Comparison of ENCODE assay signal across 25 cellular contexts in the genomic region with DNA sequence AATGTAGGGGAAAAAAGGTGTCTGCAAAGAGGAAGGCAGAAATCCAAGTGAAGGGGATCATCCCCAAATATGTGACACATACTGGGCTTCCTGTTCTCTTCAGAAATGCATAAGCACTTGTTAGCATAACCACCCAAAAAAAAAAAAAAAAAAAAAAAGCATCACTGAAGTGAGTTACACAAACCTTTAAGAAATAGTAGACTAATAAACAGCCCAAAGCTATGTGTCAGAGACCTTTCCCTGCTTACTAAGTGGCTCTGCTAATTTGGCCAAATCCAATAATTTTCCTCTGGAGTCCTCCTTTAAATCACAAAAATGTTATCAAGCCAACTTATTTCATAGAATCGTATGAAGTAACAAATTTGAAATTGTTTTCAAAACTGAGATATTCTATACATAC. TPM values are rescaled to one million over a fixed set of nuclear protein-coding genes. Genes with fewer than 3 reads are reported as not detected.
DNase-seq lines count a peak whose midpoint lies in the region; ATAC-seq, FAIRE-seq and TF ChIP-seq lines count a peak whose summit lies in the region.
"Had no signal": no experiment of that assay in that cellular context is flagged by ENCODE, and none has a peak within 500 bp of the region (broad histone marks: within the 10 kb centered on the region; RNA-seq: fewer than 3 reads in every experiment).

No MANE protein-coding gene starts in this region.

- peaks cover 34% of the 10 kb centered on the region for H3K4me1 Mint-ChIP-seq in GM23338
- H3K4me1 Mint-ChIP-seq: CD4-positive, alpha-beta memory T cell; T-helper 17 cell had no signal

- no peak overlapping the region for H2AK5ac ChIP-seq in IMR-90 (ENCODE audit: low read depth, low read length)

- H4K91ac ChIP-seq in IMR-90 (ENCODE audit: insufficient read depth, low read depth, low read length), result no peak overlapping the region

- peaks cover 26% of the 10 kb centered on the region; the same call in 2 of the 3 replicates for H3K36me3 Mint-ChIP-seq in GM23338 (ENCODE audit: low read depth)
- H3K36me3 Mint-ChIP-seq: CD4-positive, alpha-beta memory T cell had no signal

- H3K36me3 ChIP-seq in GM23338 (ENCODE audit: insufficient read depth) (peaks cover 6% of the 10 kb centered on the region; the same call in 1 of the 2 replicates), IMR-90 (ENCODE audit: control insufficient read depth, insufficient read depth, low read length) (peaks cover 10% of the 10 kb centered on the region), smooth muscle cell (ENCODE audit: low read depth) (no peaks in the 10 kb centered on the region)

- TF ChIP-seq CTCF in GM23338 (conservative IDR thresholded peaks at IDR 0.05; ENCODE audit: low read depth in 2 of 2) (no peak), IMR-90 (conservative IDR thresholded peaks at IDR 0.05; ENCODE audit: low read depth, low read length) (no peak), dorsolateral prefrontal cortex (IDR thresholded peaks at IDR 0.05 in 54 of 56, conservative IDR thresholded peaks at IDR 0.05 in 2 of 56; ENCODE audit: low read depth in 1 of 56, partially characterized antibody in 56 of 56) (no peak), smooth muscle cell (IDR thresholded peaks at IDR 0.05; ENCODE audit: borderline replicate concordance, insufficient read depth, poor library complexity, severe bottlenecking) (no peak)

- H3K4me1 ChIP-seq in GM23338 (ENCODE audit: insufficient read depth), result peaks cover 24% of the 10 kb centered on the region
- H3K4me1 ChIP-seq in IMR-90 (ENCODE audit: control insufficient read depth, insufficient read depth, low read length), result peaks cover 9% of the 10 kb centered on the region
- peaks cover 15% of the 10 kb centered on the region for H3K4me1 ChIP-seq in smooth muscle cell (ENCODE audit: low read depth)

- in situ Hi-C loops in IMR-90 (cut with MboI; ENCODE audit: low sequenced_read_pairs), result no loop called here

- peak overlapping the region; percentile 8; the same call in 1 of the 2 replicates for H3K14ac ChIP-seq in IMR-90 (replicated peaks; ENCODE audit: low read depth, low read length)

- POLR2A ChIA-PET in IMR-90 (lab: Charles Lee; ENCODE audit: unreplicated experiment), result no interaction called here

- H2AFZ ChIP-seq in GM23338 (no peak overlapping the region), IMR-90 (replicated peaks; ENCODE audit: low read length, poor library complexity) (no peak overlapping the region), smooth muscle cell (ENCODE audit: low read depth) (no peak overlapping the region)

- H3K27ac ChIP-seq in GM23338 (ENCODE audit: low read depth), result no peak overlapping the region
- no peak overlapping the region for H3K27ac ChIP-seq in IMR-90 (ENCODE audit: insufficient read depth, low read length)
- H3K27ac ChIP-seq in dorsolateral prefrontal cortex, result peak overlapping the region in 32 of 59 donors; percentile 0 to 98 (median 52)
- peak overlapping the region; percentile 52 for H3K27ac ChIP-seq in smooth muscle cell (ENCODE audit: low read depth)
- H3K27ac ChIP-seq: KMS-11 had no signal

- H2BK15ac ChIP-seq in IMR-90 (ENCODE audit: low read depth, low read length), result no peak overlapping the region

- H3K27me3 Mint-ChIP-seq in GM23338 (ENCODE audit: insufficient read depth, low read depth, poor library complexity), result no peaks in the 10 kb centered on the region

- H3K79me2 ChIP-seq in GM23338 (replicated peaks; ENCODE audit: insufficient read depth) (no peaks in the 10 kb centered on the region), smooth muscle cell (ENCODE audit: low read depth) (no peaks in the 10 kb centered on the region)

- H4K5ac ChIP-seq in IMR-90 (ENCODE audit: low read depth, low read length), result no peak overlapping the region; the same call in 1 of the 2 replicates

- H3K9me2 ChIP-seq in GM23338 (ENCODE audit: insufficient read depth), result no peaks in the 10 kb centered on the region

- H3K9ac ChIP-seq in IMR-90 (ENCODE audit: low read depth, low read length), result no peak overlapping the region
- no peak overlapping the region for H3K9ac ChIP-seq in smooth muscle cell (ENCODE audit: low read depth)
- H3K9ac ChIP-seq: KMS-11 had no signal

- no CpG with 5 or more reads among the region's 1 CpG for WGBS in IMR-90 (ENCODE audit: extremely low coverage in 2 of 2, insufficient read length in 1 of 2), 2 experiments
- WGBS in smooth muscle cell (ENCODE audit: low lambda C conversion rate), result 94% methylated on average over 1 of the region's 1 CpG

- no peak for FAIRE-seq in H54 (lab: Jason Lieb, UNC)
- FAIRE-seq: D721Med, GM12891, GM18507, H1, HepG2 had no signal

- H3K23ac ChIP-seq in IMR-90 (ENCODE audit: low read depth, low read length), result 0 out of 2 replicates have a peak overlapping the region, but pooled peaks have one; percentile 25

- intact Hi-C loops in IMR-90 (cut with micrococcal nuclease), result no loop called here
- intact Hi-C loops in dorsolateral prefrontal cortex (cut with DNase I), result loop anchor here in 1 of 2 donors (10.0 kb wide), 1 partner anchor 305 kb away; the partner anchor contains the start of gene BEND6

- H3K56ac ChIP-seq in IMR-90 (ENCODE audit: extremely low read depth, insufficient read depth, low read length), result no peak overlapping the region

- 0 out of 2 replicates have a peak, but pooled peaks cover 8% of the 10 kb centered on the region for H4K20me1 ChIP-seq in GM23338 (replicated peaks; ENCODE audit: insufficient read depth)
- H4K20me1 ChIP-seq in IMR-90 (ENCODE audit: insufficient read depth, low read length), result peaks cover 23% of the 10 kb centered on the region
- no peaks in the 10 kb centered on the region for H4K20me1 ChIP-seq in smooth muscle cell (ENCODE audit: low read depth)

- no peak overlapping the region for H3K4me3 Mint-ChIP-seq in GM23338
- H3K4me3 Mint-ChIP-seq: CD4-positive, alpha-beta memory T cell; T-helper 17 cell had no signal

- H3K9me1 ChIP-seq in IMR-90 (ENCODE audit: insufficient read depth, low read length), result peaks cover 6% of the 10 kb centered on the region

- CTCF ChIA-PET in IMR-90 (lab: Yijun Ruan, JAX), result no interaction called here

- H4K8ac ChIP-seq in IMR-90 (ENCODE audit: low read depth in 2 of 2, low read length in 2 of 2), result no peak overlapping the region

- H3K4me3 ChIP-seq in GM23338, result no peak overlapping the region
- no peak overlapping the region for H3K4me3 ChIP-seq in IMR-90 (ENCODE audit: insufficient read depth, low read depth, low read length)
- H3K4me3 ChIP-seq in dorsolateral prefrontal cortex, result no peak overlapping the region
- H3K4me3 ChIP-seq in smooth muscle cell, result no peak overlapping the region

- H3K9me3 Mint-ChIP-seq in GM23338, result no peaks in the 10 kb centered on the region

- H3K4me2 ChIP-seq in GM23338 (no peak overlapping the region), IMR-90 (ENCODE audit: low read depth, low read length) (no peak overlapping the region), smooth muscle cell (no peak overlapping the region)
- H3K4me2 ChIP-seq: KMS-11 had no signal

- H3K9me3 ChIP-seq in IMR-90 (ENCODE audit: control insufficient read depth, insufficient read depth, low read length) (no peaks in the 10 kb centered on the region), smooth muscle cell (replicated peaks; ENCODE audit: low read depth) (no peaks in the 10 kb centered on the region)

- no peaks in the 10 kb centered on the region for H3F3A ChIP-seq in GM23338 (replicated peaks; ENCODE audit: low read depth)
- H3F3A ChIP-seq in smooth muscle cell (ENCODE audit: low read depth), result peaks cover 6% of the 10 kb centered on the region

- dilution Hi-C loops in IMR-90 (cut with HindIII; ENCODE audit: low sequenced_read_pairs, unreplicated experiment), result no loop called here

- H3K27ac Mint-ChIP-seq in GM23338, result peak overlapping the region; percentile 71
- H3K27ac Mint-ChIP-seq: CD4-positive, alpha-beta memory T cell; T-helper 17 cell had no signal

- H2BK20ac ChIP-seq in IMR-90 (ENCODE audit: low read depth, low read length), result no peak overlapping the region

- peaks cover 21 to 64% of the 10 kb centered on the region in 2 experiments for H3K79me1 ChIP-seq in IMR-90 (ENCODE audit: low read depth in 1 of 2, low read length in 2 of 2)

- ATAC-seq in GM23338 (no peak), IMR-90 (ENCODE audit: low read depth) (no peak)
- ATAC-seq: HepG2, T-helper 17 cell had no signal

- no TSS peak for BruUV-seq in IMR-90 (replicated peaks; lab: Mats Ljungman, UMichigan)

- H2AK9ac ChIP-seq in IMR-90 (replicated peaks; ENCODE audit: low read depth, low read length, poor library complexity), result no peak overlapping the region

- peak overlapping the region; percentile 32 for H2BK5ac ChIP-seq in IMR-90 (ENCODE audit: low read depth, low read length, poor library complexity, severe bottlenecking)

- DNase-seq in GM23338 (ENCODE audit: low spot score), result no peak
- no peak for DNase-seq in IMR-90
- DNase-seq in dorsolateral prefrontal cortex, result no peak
- no peak for DNase-seq in smooth muscle cell (lab: John Stamatoyannopoulos, UW; ENCODE audit: unreplicated experiment)
- DNase-seq in cerebellar cortex (ENCODE audit: low spot score), result no peak
- no peak for DNase-seq in NCI-H526 treated with DMSO at 0.1 percent for 48 hours (lab: John Stamatoyannopoulos, UW)
- DNase-seq in stimulated activated CD4-positive, alpha-beta T cell treated with anti-CD3 and anti-CD28 coated beads, Interleukin-2, amount 100 ng/mL, for 48 hours, result no peak
- no peak for DNase-seq in H54 (ENCODE audit: insufficient read length, low spot score)
- DNase-seq: CD4-positive, alpha-beta memory T cell; DMS79 treated with DMSO at 0.1 percent for 48 hours; GDM1; MM.1S; NCI-H1105 treated with DMSO at 0.1 percent for 48 hours; NCI-H1694 treated with DMSO at 0.1 percent for 48 hours; NCI-H2107; NCI-H226; NCI-H69; SIG-M5; T-helper 17 cell had no signal

- TF ChIP-seq POLR2A in IMR-90 (IDR thresholded peaks at IDR 0.05; ENCODE audit: low read depth, low read length) (no peak), H54 (IDR thresholded peaks at IDR 0.05; ENCODE audit: low read depth, low read length) (no peak)

- TF ChIP-seq RAD21 in IMR-90 (IDR thresholded peaks at IDR 0.05; ENCODE audit: low read length), result no peak

- no peak overlapping the region for H3K4ac ChIP-seq in IMR-90 (ENCODE audit: low read depth, low read length)

- H3K27me3 ChIP-seq in GM23338 (ENCODE audit: insufficient read depth) (no peaks in the 10 kb centered on the region), IMR-90 (ENCODE audit: control insufficient read depth, insufficient read depth, low read length) (no peaks in the 10 kb centered on the region), dorsolateral prefrontal cortex (no peaks in the 10 kb centered on the region), smooth muscle cell (ENCODE audit: low read depth) (no peaks in the 10 kb centered on the region)

- peak overlapping the region; percentile 16; the same call in 1 of the 2 replicates for H2BK120ac ChIP-seq in IMR-90 (ENCODE audit: low read depth, low read length)

- H3K18ac ChIP-seq in IMR-90 (ENCODE audit: low read depth, low read length), result peak overlapping the region; percentile 1; the same call in 1 of the 2 replicates

RNA-seq across cellular contexts. Expression of gene DST, which starts 7.5 kb away (rescaled TPM):
- 159 and 188 TPM in 2 replicates for total RNA-seq in GM23338 (2014; rRNA removed; shearing (Covaris generic))
- polyA plus RNA-seq in GM23338 (2016; fragmentation: Nextera tagmentation; extraction: Ambion mirVana) (59.6 and 88.7 TPM in 2 replicates), IMR-90 (2012; rRNA removed) (80.7 and 97.7 TPM in 2 replicates), smooth muscle cell (17.1 and 48.0 TPM in 2 replicates)
- total RNA-seq in IMR-90 (2012; rRNA removed) (452 and 544 TPM in 2 replicates), dorsolateral prefrontal cortex (1,000 to 10,000 TPM in 3 of 120 experiments, 100 to 1,000 TPM in 117; 466 to 1,197 (median 668) TPM), smooth muscle cell (157 and 186 TPM in 2 replicates)
- 12.6 and 26.5 TPM in 2 replicates for polyA plus RNA-seq in IMR-90 (2012; cell fraction: cytosol; rRNA removed)
- polyA plus RNA-seq in IMR-90 (2012; cell fraction: nucleus; rRNA removed; ENCODE audit: low replicate concordance), result 183 and 380 TPM in 2 replicates

Comparison
In these comparisons a context has a peak if more than half of its experiments do, and no peak if none do; other contexts are left out.
1. H3K27ac ChIP-seq: peak in dorsolateral prefrontal cortex (32 of 59) and smooth muscle cell (single experiment); none in GM23338 (single experiment) and IMR-90 (single experiment).